In genomic region chr7:147207988-147208387, GRCh38 we compare ENCODE assay signal across 25 cellular contexts.
"Had no signal": no experiment of that assay in that cellular context is flagged by ENCODE, and none has a peak within 500 bp of the region (broad histone marks: within the 10 kb centered on the region; RNA-seq: fewer than 3 reads in every experiment).

No MANE protein-coding gene starts in this region.

- H3K27ac Mint-ChIP-seq: activated CD4-positive, alpha-beta T cell treated with anti-CD3 and anti-CD28 coated beads, Interleukin-2, amount 10 ng/mL, durations not matched to agents 24 days and 14 days; activated CD8-positive, alpha-beta T cell treated with anti-CD3 and anti-CD28 coated beads for 36 hours; activated naive CD4-positive, alpha-beta T cell treated with anti-CD3 and anti-CD28 coated beads, Interleukin-2, amount 50 U/mL, for 24 hours; activated naive CD8-positive, alpha-beta T cell treated with anti-CD3 and anti-CD28 coated beads, Interleukin-2, amount 10 ng/mL, durations not matched to agents 7 days and 5 days; activated T-cell treated with anti-CD3 and anti-CD28 coated beads, Interleukin-2, amount 50 U/mL, for 24 hours; activated T-helper 2 cell treated with anti-CD3 and anti-CD28 coated beads, Interferon-gamma antibody, Interleukin-2, Interleukin-4, amounts not matched to agents 10 μg/mL and 5 μg/mL and 100 μg/mL, durations not matched to agents 14 hours and 24 hours and 36 hours had no signal

- H3K27ac ChIP-seq: ascending aorta, cardiac muscle cell, WERI-Rb-1 had no signal

- H3K9me3 Mint-ChIP-seq: activated CD8-positive, alpha-beta T cell treated with anti-CD3 and anti-CD28 coated beads for 36 hours; activated naive CD4-positive, alpha-beta T cell treated with anti-CD3 and anti-CD28 coated beads, Interleukin-2, amount 50 U/mL, for 24 hours had no signal

- H3K36me3 ChIP-seq: ascending aorta, cardiac muscle cell, WERI-Rb-1 had no signal

- H3K27me3 Mint-ChIP-seq: activated CD4-positive, alpha-beta T cell treated with anti-CD3 and anti-CD28 coated beads, Interleukin-2, amount 10 ng/mL, durations not matched to agents 24 days and 14 days; activated CD8-positive, alpha-beta T cell treated with anti-CD3 and anti-CD28 coated beads for 36 hours; activated naive CD4-positive, alpha-beta T cell treated with anti-CD3 and anti-CD28 coated beads, Interleukin-2, amount 50 U/mL, for 24 hours; activated naive CD8-positive, alpha-beta T cell treated with anti-CD3 and anti-CD28 coated beads, Interleukin-2, amount 10 ng/mL, durations not matched to agents 7 days and 5 days; activated T-cell treated with anti-CD3 and anti-CD28 coated beads, Interleukin-2, amount 50 U/mL, for 24 hours; central memory CD8-positive, alpha-beta T cell had no signal

- DNase-seq: activated CD4-positive, alpha-beta T cell treated with anti-CD3 and anti-CD28 coated beads, Interleukin-2, amount 10 ng/mL, durations not matched to agents 24 days and 14 days; activated CD4-positive, alpha-beta T cell treated with anti-CD3 and anti-CD28 coated beads, Interleukin-2, amount 50 U/mL, for 4 hours; activated CD8-positive, alpha-beta T cell treated with anti-CD3 and anti-CD28 coated beads for 36 hours; activated gamma-delta T cell; activated naive CD4-positive, alpha-beta T cell treated with Interleukin-2 at 50 U/mL for 16 hours; activated naive CD8-positive, alpha-beta T cell treated with anti-CD3 and anti-CD28 coated beads, Interleukin-2, amount 10 ng/mL, durations not matched to agents 7 days and 5 days; activated T-cell treated with anti-CD3 and anti-CD28 coated beads, Interleukin-2, amount 50 U/mL, for 24 hours; amygdala; MM.1S; MV-4-11; NCI-H1092; NCI-H1694 treated with DMSO at 0.1 percent for 48 hours; NCI-H2029; NCI-H345; NCI-H524 treated with DMSO at 0.1 percent for 48 hours; NCI-H748 treated with DMSO at 0.1 percent for 48 hours; NK-92 treated with Interleukin-12 subunit alpha and Interleukin-12 subunit beta, amount 100 ng/mL, for 24 hours; Right ventricle myocardium superior; T1000; WERI-Rb-1 had no signal

- H3K9me3 ChIP-seq: ascending aorta had no signal

- ATAC-seq: activated CD8-positive, alpha-beta T cell treated with anti-CD3 and anti-CD28 coated beads for 36 hours had no signal

- H3K4me1 ChIP-seq: ascending aorta had no signal

- H3K27me3 ChIP-seq: ascending aorta, cardiac muscle cell had no signal

- H3K4me3 Mint-ChIP-seq: activated CD4-positive, alpha-beta T cell treated with anti-CD3 and anti-CD28 coated beads, Interleukin-2, amount 10 ng/mL, durations not matched to agents 24 days and 14 days; activated CD8-positive, alpha-beta T cell treated with anti-CD3 and anti-CD28 coated beads for 36 hours; activated naive CD4-positive, alpha-beta T cell treated with anti-CD3 and anti-CD28 coated beads, Interleukin-2, amount 50 U/mL, for 24 hours; activated naive CD8-positive, alpha-beta T cell treated with anti-CD3 and anti-CD28 coated beads, Interleukin-2, amount 10 ng/mL, durations not matched to agents 7 days and 5 days; activated T-cell treated with anti-CD3 and anti-CD28 coated beads, Interleukin-2, amount 50 U/mL, for 24 hours; central memory CD8-positive, alpha-beta T cell had no signal

- H3K4me1 Mint-ChIP-seq: activated CD4-positive, alpha-beta T cell treated with anti-CD3 and anti-CD28 coated beads, Interleukin-2, amount 10 ng/mL, durations not matched to agents 24 days and 14 days; activated naive CD4-positive, alpha-beta T cell treated with anti-CD3 and anti-CD28 coated beads, Interleukin-2, amount 50 U/mL, for 24 hours; activated naive CD8-positive, alpha-beta T cell treated with anti-CD3 and anti-CD28 coated beads, Interleukin-2, amount 10 ng/mL, durations not matched to agents 7 days and 5 days; central memory CD8-positive, alpha-beta T cell had no signal

- H3K36me3 Mint-ChIP-seq: activated naive CD4-positive, alpha-beta T cell treated with anti-CD3 and anti-CD28 coated beads, Interleukin-2, amount 50 U/mL, for 24 hours; activated naive CD8-positive, alpha-beta T cell treated with anti-CD3 and anti-CD28 coated beads, Interleukin-2, amount 10 ng/mL, durations not matched to agents 7 days and 5 days had no signal

- H3K4me3 ChIP-seq: ascending aorta, cardiac muscle cell had no signal
